In the genomic region with DNA sequence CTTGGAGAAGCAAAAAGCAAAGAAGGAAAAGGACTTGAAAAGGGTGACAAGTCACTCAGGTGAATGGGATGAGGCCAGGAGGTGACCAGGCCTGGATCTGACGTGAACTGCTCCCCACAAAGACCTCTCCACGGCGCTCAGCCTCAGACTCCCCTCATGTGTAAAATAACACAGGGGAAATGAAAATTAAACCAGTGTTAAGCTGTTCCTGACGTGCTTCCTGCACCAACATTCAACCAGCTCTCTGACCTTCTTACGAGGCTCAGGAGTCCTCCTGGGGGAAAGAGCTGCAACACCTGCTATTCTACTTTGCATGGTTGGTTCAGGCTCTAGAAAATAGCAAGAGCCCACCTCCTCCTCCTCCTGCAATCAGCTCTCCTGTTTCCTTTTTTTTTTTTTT, we compare ENCODE assay signal across 19 cellular contexts.
A peak's percentile ranks its signal among the peaks of the same experiment; 100 is the strongest.
DNase-seq lines count a peak whose midpoint lies in the region; ATAC-seq and TF ChIP-seq lines count a peak whose summit lies in the region.
"Had no signal": no experiment of that assay in that cellular context is flagged by ENCODE, and none has a peak within 500 bp of the region (broad histone marks: within the 10 kb centered on the region; RNA-seq: fewer than 3 reads in every experiment).

No MANE protein-coding gene starts in this region.

- H3K9me2 ChIP-seq in Loucy (replicated peaks; ENCODE audit: low read depth, low read length) (no peaks in the 10 kb centered on the region), hepatocyte (replicated peaks; ENCODE audit: insufficient read depth) (no peaks in the 10 kb centered on the region)

- peak overlapping the region; percentile 81 for H3K4me2 ChIP-seq in Loucy (ENCODE audit: low read depth, low read length, poor library complexity, severe bottlenecking)
- no peak overlapping the region for H3K4me2 ChIP-seq in hepatocyte

- 92% methylated on average over 5 of the region's 5 CpGs for WGBS in hepatocyte (ENCODE audit: low lambda C conversion rate, missing lambda C conversion rate)

- POLR2A ChIA-PET in activated CD4-positive, alpha-beta memory T cell treated with anti-CD3 and anti-CD28 coated beads for 36 hours (lab: Charles Lee), result interaction anchor here (1.1 kb wide), 1 partner anchor 194 kb away, joined by 3 read pairs; no protein-coding TSS in a partner anchor

- H3K4me1 ChIP-seq in Loucy (ENCODE audit: insufficient read depth, low read length, poor library complexity, severe bottlenecking) (peaks cover 39% of the 10 kb centered on the region), hepatocyte (ENCODE audit: insufficient read depth) (peaks cover 8% of the 10 kb centered on the region)
- H3K4me1 ChIP-seq: parathyroid adenoma had no signal

- H3K79me2 ChIP-seq in Loucy (ENCODE audit: insufficient read depth, low read length) (no peaks in the 10 kb centered on the region), hepatocyte (no peaks in the 10 kb centered on the region)

- no peak for DNase-seq in activated naive CD8-positive, alpha-beta T cell treated with anti-CD3 and anti-CD28 coated beads, Interleukin-2, amount 50 U/mL, for 24 hours
- DNase-seq in activated naive CD8-positive, alpha-beta T cell treated with anti-CD3 and anti-CD28 coated beads for 36 hours, result no peak
- DNase-seq in hepatocyte (ENCODE audit: low spot score), result no peak
- DNase-seq in CD14-positive monocyte (ENCODE audit: low spot score), result no peak
- no peak for DNase-seq in GM20000 (ENCODE audit: low spot score)
- no peak for DNase-seq in activated CD4-positive, alpha-beta memory T cell treated with anti-CD3 and anti-CD28 coated beads for 36 hours
- DNase-seq: activated CD4-positive, alpha-beta memory T cell treated with anti-CD3 and anti-CD28 coated beads, Interleukin-2, amount 10 ng/mL, durations not matched to agents 7 days and 5 days; activated naive CD4-positive, alpha-beta T cell; DMS53; effector CD8-positive, alpha-beta T cell; NCI-H146; NCI-H524 treated with DMSO at 0.1 percent for 48 hours; T-helper 9 cell had no signal

- no peak overlapping the region for H2AFZ ChIP-seq in Loucy (ENCODE audit: low read length)
- H2AFZ ChIP-seq in hepatocyte, result no peak overlapping the region
- H2AFZ ChIP-seq: parathyroid adenoma had no signal

- no peak for ATAC-seq in activated naive CD8-positive, alpha-beta T cell treated with anti-CD3 and anti-CD28 coated beads, Interleukin-2, amount 50 U/mL, for 24 hours
- ATAC-seq in GM18868 (IDR thresholded peaks at IDR 0.05; ENCODE audit: unreplicated experiment), result no peak

- CTCF ChIA-PET in activated CD4-positive, alpha-beta memory T cell treated with anti-CD3 and anti-CD28 coated beads for 36 hours (lab: Charles Lee), result interaction anchor here (0.9 to 4.1 kb wide), 6 partner anchors 8 to 257 kb away, joined by 3 to 19 read pairs (median 4); partner anchors contain the start of gene ATXN1

- TF ChIP-seq CTCF in Loucy (conservative IDR thresholded peaks at IDR 0.05; ENCODE audit: low read length), result no peak
- no peak for TF ChIP-seq CTCF in hepatocyte (IDR thresholded peaks at IDR 0.05; ENCODE audit: poor library complexity)
- no peak for TF ChIP-seq CTCF in CD14-positive monocyte (IDR thresholded peaks at IDR 0.05)
- no peak for TF ChIP-seq CTCF in GM20000 (IDR thresholded peaks at IDR 0.05; ENCODE audit: extremely low read depth, missing control alignments)

- peaks cover 10% of the 10 kb centered on the region for H3K36me3 Mint-ChIP-seq in activated naive CD8-positive, alpha-beta T cell treated with anti-CD3 and anti-CD28 coated beads, Interleukin-2, amount 50 U/mL, for 24 hours (ENCODE audit: low read depth)
- H3K36me3 Mint-ChIP-seq in activated naive CD8-positive, alpha-beta T cell treated with anti-CD3 and anti-CD28 coated beads for 36 hours, result peaks cover 17% of the 10 kb centered on the region
- H3K36me3 Mint-ChIP-seq in CD14-positive monocyte, result peaks cover 16 to 21% of the 10 kb centered on the region in 2 donors
- H3K36me3 Mint-ChIP-seq in activated CD4-positive, alpha-beta memory T cell treated with anti-CD3 and anti-CD28 coated beads for 36 hours, result peaks cover 17% of the 10 kb centered on the region

- H3K27me3 Mint-ChIP-seq in activated naive CD8-positive, alpha-beta T cell treated with anti-CD3 and anti-CD28 coated beads, Interleukin-2, amount 50 U/mL, for 24 hours, result no peaks in the 10 kb centered on the region
- H3K27me3 Mint-ChIP-seq in activated naive CD8-positive, alpha-beta T cell treated with anti-CD3 and anti-CD28 coated beads for 36 hours, result no peaks in the 10 kb centered on the region
- H3K27me3 Mint-ChIP-seq in CD14-positive monocyte (ENCODE audit: low read depth in 3 of 3), result peaks cover 0 to 5% (median 0%) of the 10 kb centered on the region in 3 donors
- no peaks in the 10 kb centered on the region for H3K27me3 Mint-ChIP-seq in activated CD4-positive, alpha-beta memory T cell treated with anti-CD3 and anti-CD28 coated beads for 36 hours
- H3K27me3 Mint-ChIP-seq: activated CD4-positive, alpha-beta memory T cell treated with anti-CD3 and anti-CD28 coated beads, Interleukin-2, amount 10 ng/mL, durations not matched to agents 7 days and 5 days had no signal

- peak overlapping the region; percentile 69 for H3K27ac ChIP-seq in hepatocyte
- H3K27ac ChIP-seq: parathyroid adenoma, RWPE1, suprapubic skin had no signal

- H3F3A ChIP-seq in Loucy (ENCODE audit: low read depth), result no peaks in the 10 kb centered on the region

- H3K9me3 ChIP-seq in Loucy (ENCODE audit: insufficient read depth, low read depth, low read length) (no peaks in the 10 kb centered on the region), hepatocyte (ENCODE audit: low read depth) (no peaks in the 10 kb centered on the region)
- H3K9me3 ChIP-seq: suprapubic skin had no signal

- H3K9ac ChIP-seq in Loucy (ENCODE audit: low read depth, low read length, poor library complexity, severe bottlenecking), result peak overlapping the region; percentile 13
- H3K9ac ChIP-seq: parathyroid adenoma had no signal

- peaks cover under 1% of the 10 kb centered on the region for H3K9me3 Mint-ChIP-seq in activated naive CD8-positive, alpha-beta T cell treated with anti-CD3 and anti-CD28 coated beads, Interleukin-2, amount 50 U/mL, for 24 hours
- peaks cover 2% of the 10 kb centered on the region for H3K9me3 Mint-ChIP-seq in activated naive CD8-positive, alpha-beta T cell treated with anti-CD3 and anti-CD28 coated beads for 36 hours
- H3K9me3 Mint-ChIP-seq in CD14-positive monocyte, result peaks cover 0 to 5% (median 2%) of the 10 kb centered on the region in 7 donors
- no peaks in the 10 kb centered on the region for H3K9me3 Mint-ChIP-seq in activated CD4-positive, alpha-beta memory T cell treated with anti-CD3 and anti-CD28 coated beads for 36 hours

- peak overlapping the region; percentile 21 for H3K27ac Mint-ChIP-seq in activated naive CD8-positive, alpha-beta T cell treated with anti-CD3 and anti-CD28 coated beads, Interleukin-2, amount 50 U/mL, for 24 hours
- H3K27ac Mint-ChIP-seq in activated naive CD8-positive, alpha-beta T cell treated with anti-CD3 and anti-CD28 coated beads for 36 hours, result no peak overlapping the region
- peak overlapping the region in 2 of 7 donors; percentile 57 to 86 for H3K27ac Mint-ChIP-seq in CD14-positive monocyte
- no peak overlapping the region for H3K27ac Mint-ChIP-seq in activated CD4-positive, alpha-beta memory T cell treated with anti-CD3 and anti-CD28 coated beads for 36 hours
- H3K27ac Mint-ChIP-seq: activated CD4-positive, alpha-beta memory T cell treated with anti-CD3 and anti-CD28 coated beads, Interleukin-2, amount 10 ng/mL, durations not matched to agents 7 days and 5 days; mesothelial cell of epicardium had no signal

- intact Hi-C loops in CD14-positive monocyte (cut with micrococcal nuclease), result loop anchor here in 1 of 2 donors (10.0 kb wide), 1 partner anchor 260 kb away; the partner anchor contains the start of gene ATXN1
- intact Hi-C loops in activated CD4-positive, alpha-beta memory T cell treated with anti-CD3 and anti-CD28 coated beads for 36 hours (cut with micrococcal nuclease), result no loop called here

- H4K20me1 ChIP-seq in Loucy (ENCODE audit: insufficient read depth, low read length, poor library complexity, severe bottlenecking), result no peaks in the 10 kb centered on the region
- no peaks in the 10 kb centered on the region for H4K20me1 ChIP-seq in hepatocyte (ENCODE audit: insufficient read depth, poor library complexity, severe bottlenecking)

- H3K36me3 ChIP-seq in Loucy (ENCODE audit: insufficient read depth, low read length) (no peaks in the 10 kb centered on the region), hepatocyte (replicated peaks; ENCODE audit: insufficient read depth, low read depth) (no peaks in the 10 kb centered on the region)
- H3K36me3 ChIP-seq: suprapubic skin had no signal

- H3K4me3 Mint-ChIP-seq in activated naive CD8-positive, alpha-beta T cell treated with anti-CD3 and anti-CD28 coated beads, Interleukin-2, amount 50 U/mL, for 24 hours, result no peak overlapping the region
- no peak overlapping the region for H3K4me3 Mint-ChIP-seq in activated naive CD8-positive, alpha-beta T cell treated with anti-CD3 and anti-CD28 coated beads for 36 hours
- no peak overlapping the region for H3K4me3 Mint-ChIP-seq in CD14-positive monocyte
- H3K4me3 Mint-ChIP-seq in activated CD4-positive, alpha-beta memory T cell treated with anti-CD3 and anti-CD28 coated beads for 36 hours, result no peak overlapping the region
- H3K4me3 Mint-ChIP-seq: activated CD4-positive, alpha-beta memory T cell treated with anti-CD3 and anti-CD28 coated beads, Interleukin-2, amount 10 ng/mL, durations not matched to agents 7 days and 5 days; mesothelial cell of epicardium had no signal

- H3K27me3 ChIP-seq in Loucy (ENCODE audit: insufficient read depth, low read length, poor library complexity, severe bottlenecking) (no peaks in the 10 kb centered on the region), hepatocyte (no peaks in the 10 kb centered on the region)
- H3K27me3 ChIP-seq: suprapubic skin had no signal

- H3K4me3 ChIP-seq in Loucy (ENCODE audit: low read length, poor library complexity, severe bottlenecking), result peak overlapping the region; percentile 67
- H3K4me3 ChIP-seq in hepatocyte, result no peak overlapping the region
- H3K4me3 ChIP-seq: suprapubic skin had no signal

- peaks cover 48% of the 10 kb centered on the region for H3K4me1 Mint-ChIP-seq in activated naive CD8-positive, alpha-beta T cell treated with anti-CD3 and anti-CD28 coated beads, Interleukin-2, amount 50 U/mL, for 24 hours
- H3K4me1 Mint-ChIP-seq in activated naive CD8-positive, alpha-beta T cell treated with anti-CD3 and anti-CD28 coated beads for 36 hours, result peaks cover 33% of the 10 kb centered on the region
- peaks cover 28% of the 10 kb centered on the region for H3K4me1 Mint-ChIP-seq in CD14-positive monocyte
- H3K4me1 Mint-ChIP-seq in activated CD4-positive, alpha-beta memory T cell treated with anti-CD3 and anti-CD28 coated beads for 36 hours (ENCODE audit: low read depth), result peaks cover 46% of the 10 kb centered on the region
